ENCODE assay signal across 28 cellular contexts in the genomic region with DNA sequence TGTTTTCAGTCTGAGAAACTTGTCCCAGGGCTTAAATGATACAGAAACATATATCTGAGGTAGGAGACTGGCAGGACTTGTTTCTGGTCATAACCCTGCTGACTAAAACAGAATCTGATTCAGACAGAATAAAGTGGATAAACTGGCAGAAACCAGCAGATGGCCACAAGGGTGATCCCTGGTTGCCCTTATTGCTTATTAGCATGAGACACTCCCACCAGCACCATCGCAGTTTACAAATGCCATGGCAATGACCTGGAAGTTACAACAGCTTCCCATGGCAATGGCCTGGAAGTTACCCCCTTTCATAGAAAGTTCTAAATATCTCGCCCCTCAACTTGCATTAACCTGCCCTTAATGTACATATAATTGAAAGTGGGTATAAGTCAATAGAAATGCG. TPM values are rescaled to one million over a fixed set of nuclear protein-coding genes. Genes with fewer than 3 reads are reported as not detected.
DNase-seq lines count a peak whose midpoint lies in the region; ATAC-seq and TF ChIP-seq lines count a peak whose summit lies in the region.
"Had no signal": no experiment of that assay in that cellular context is flagged by ENCODE, and none has a peak within 500 bp of the region (broad histone marks: within the 10 kb centered on the region; RNA-seq: fewer than 3 reads in every experiment).

No MANE protein-coding gene starts in this region.

- no peak overlapping the region for H3K27ac ChIP-seq in right lobe of liver
- H3K27ac ChIP-seq: esophagus muscularis mucosa, gastroesophageal sphincter, sigmoid colon, tibial artery had no signal

- intact Hi-C loops in right lobe of liver (cut with DNase I): no loop called here

- no peak overlapping the region for H3K4me3 Mint-ChIP-seq in activated T-helper 17 cell treated with anti-CD3 and anti-CD28 coated beads, Interleukin-2, amount 50 U/mL, for 72 hours
- H3K4me3 Mint-ChIP-seq: activated T-cell treated with anti-CD3 and anti-CD28 coated beads, Interleukin-2, amount 50 U/mL, for 24 hours; brain; CD4-positive, alpha-beta memory T cell; neural crest cell; stimulated activated naive CD8-positive, alpha-beta T cell treated with anti-CD3 and anti-CD28 coated beads, Interleukin-15, Interleukin-2, amounts not matched to agents 100 ng/mL and 50 ng/mL, for 24 hours; T-helper 17 cell had no signal

- H3K4me1 Mint-ChIP-seq in activated T-helper 17 cell treated with anti-CD3 and anti-CD28 coated beads, Interleukin-2, amount 50 U/mL, for 72 hours: no peaks in the 10 kb centered on the region
- H3K4me1 Mint-ChIP-seq: brain; CD4-positive, alpha-beta memory T cell; neural crest cell; T-helper 17 cell had no signal

- H3K27ac Mint-ChIP-seq in activated T-helper 17 cell treated with anti-CD3 and anti-CD28 coated beads, Interleukin-2, amount 50 U/mL, for 72 hours: no peak overlapping the region
- H3K27ac Mint-ChIP-seq: activated T-cell treated with anti-CD3 and anti-CD28 coated beads, Interleukin-2, amount 50 U/mL, for 24 hours; brain; CD4-positive, alpha-beta memory T cell; stimulated activated naive CD8-positive, alpha-beta T cell treated with anti-CD3 and anti-CD28 coated beads, Interleukin-15, Interleukin-2, amounts not matched to agents 100 ng/mL and 50 ng/mL, for 24 hours; T-helper 17 cell had no signal

- no peaks in the 10 kb centered on the region for H3K27me3 Mint-ChIP-seq in activated T-helper 17 cell treated with anti-CD3 and anti-CD28 coated beads, Interleukin-2, amount 50 U/mL, for 72 hours
- H3K27me3 Mint-ChIP-seq: CD4-positive, alpha-beta memory T cell; stimulated activated naive CD8-positive, alpha-beta T cell treated with anti-CD3 and anti-CD28 coated beads, Interleukin-15, Interleukin-2, amounts not matched to agents 100 ng/mL and 50 ng/mL, for 24 hours; T-helper 17 cell had no signal

- no peaks in the 10 kb centered on the region for H3K36me3 ChIP-seq in right lobe of liver
- H3K36me3 ChIP-seq: esophagus muscularis mucosa, gastroesophageal sphincter, sigmoid colon, tibial artery had no signal

- DNase-seq in ELR (ENCODE audit: low read depth) (peak; percentile 35), HT-29 (ENCODE audit: low spot score) (peak; percentile 16), amniotic epithelial cell (ENCODE audit: low read depth) (peak; percentile 20), right lobe of liver (peak in 1 of 3 donors; percentile 44), foreskin melanocyte (no peak), NCI-H2171 treated with DMSO at 0.1 percent for 48 hours (lab: John Stamatoyannopoulos, UW) (no peak)
- DNase-seq: activated CD4-positive, alpha-beta T cell treated with anti-CD3 and anti-CD28 coated beads for 48 hours; activated T-cell treated with anti-CD3 and anti-CD28 coated beads, Interleukin-2, amount 50 U/mL, for 24 hours; CD4-positive, alpha-beta memory T cell; DMS79 treated with DMSO at 0.1 percent for 48 hours; effector memory CD4-positive, alpha-beta T cell; H7; hypothalamus; IMR-90; left ventricle myocardium superior; mucosa of descending colon; NCI-H2081; sigmoid colon; T-helper 17 cell; tibial artery had no signal

- H3K36me3 Mint-ChIP-seq in activated T-helper 17 cell treated with anti-CD3 and anti-CD28 coated beads, Interleukin-2, amount 50 U/mL, for 72 hours (ENCODE audit: low read depth): no peaks in the 10 kb centered on the region
- H3K36me3 Mint-ChIP-seq: brain; CD4-positive, alpha-beta memory T cell had no signal

- no peaks in the 10 kb centered on the region for H3K4me1 ChIP-seq in right lobe of liver
- H3K4me1 ChIP-seq: esophagus muscularis mucosa, gastroesophageal sphincter, sigmoid colon, tibial artery had no signal

- H3K9me3 Mint-ChIP-seq in activated T-helper 17 cell treated with anti-CD3 and anti-CD28 coated beads, Interleukin-2, amount 50 U/mL, for 72 hours: no peaks in the 10 kb centered on the region
- H3K9me3 Mint-ChIP-seq: activated T-cell treated with anti-CD3 and anti-CD28 coated beads, Interleukin-2, amount 50 U/mL, for 24 hours; CD4-positive, alpha-beta memory T cell; stimulated activated naive CD8-positive, alpha-beta T cell treated with anti-CD3 and anti-CD28 coated beads, Interleukin-15, Interleukin-2, amounts not matched to agents 100 ng/mL and 50 ng/mL, for 24 hours had no signal

- TF ChIP-seq CTCF in right lobe of liver (IDR thresholded peaks at IDR 0.05): peak in 1 of 4 donors; percentile 4

- no peaks in the 10 kb centered on the region for H3K9me3 ChIP-seq in right lobe of liver
- H3K9me3 ChIP-seq: esophagus muscularis mucosa, gastroesophageal sphincter, mucosa of descending colon, sigmoid colon, tibial artery had no signal

- H3K4me3 ChIP-seq in right lobe of liver: no peak overlapping the region
- H3K4me3 ChIP-seq: esophagus muscularis mucosa, gastroesophageal sphincter, mucosa of descending colon, sigmoid colon, tibial artery had no signal

- 45% methylated on average over 3 of the region's 3 CpGs for WGBS in right lobe of liver (ENCODE audit: insufficient coverage, low coverage, low lambda C conversion rate, missing lambda C conversion rate)

- peak; percentile 56 to 85 (median 74) for ATAC-seq in right lobe of liver
- no peak for ATAC-seq in activated T-helper 17 cell treated with anti-CD3 and anti-CD28 coated beads, Interleukin-2, amount 50 U/mL, for 72 hours (replicated peaks)
- ATAC-seq: gastroesophageal sphincter, left ventricle myocardium superior, mucosa of descending colon, Panc1, T-helper 17 cell had no signal

- H3K27me3 ChIP-seq in right lobe of liver: no peaks in the 10 kb centered on the region
- H3K27me3 ChIP-seq: esophagus muscularis mucosa, gastroesophageal sphincter, sigmoid colon, tibial artery had no signal

- TF ChIP-seq POLR2A in right lobe of liver (IDR thresholded peaks at IDR 0.05): no peak

RNA-seq across cellular contexts. Expression of a gene that starts 53.0 kb away (rescaled TPM):
- 0.57 TPM in 1 of 2 replicates, not detected in the other for total RNA-seq in HT-29 (2014; rRNA removed; shearing (Covaris generic))
- under 1 TPM in 1 of 6 experiments, not detected in 5; 0.46 TPM for total RNA-seq in right lobe of liver
- total RNA-seq in activated T-helper 17 cell treated with anti-CD3 and anti-CD28 coated beads, Interleukin-2, amount 50 U/mL, for 72 hours: 1 to 10 TPM in 1 of 2 donors, not detected in 1; 1.1 TPM
- total RNA-seq: esophagus muscularis mucosa, gastroesophageal sphincter, H7, IMR-90, left ventricle myocardium superior, mucosa of descending colon, neural crest cell, posterior vena cava, sigmoid colon had no signal

Comparison
In these comparisons a context has a peak if more than half of its experiments do, and no peak if none do; other contexts are left out.
1. DNase-seq: peak in ELR (single experiment), HT-29 (single experiment) and amniotic epithelial cell (single experiment); none in foreskin melanocyte (single experiment) and NCI-H2171 treated with DMSO at 0.1 percent for 48 hours (single experiment).